ENCODE assay signal across 11 cellular contexts in the genomic region with DNA sequence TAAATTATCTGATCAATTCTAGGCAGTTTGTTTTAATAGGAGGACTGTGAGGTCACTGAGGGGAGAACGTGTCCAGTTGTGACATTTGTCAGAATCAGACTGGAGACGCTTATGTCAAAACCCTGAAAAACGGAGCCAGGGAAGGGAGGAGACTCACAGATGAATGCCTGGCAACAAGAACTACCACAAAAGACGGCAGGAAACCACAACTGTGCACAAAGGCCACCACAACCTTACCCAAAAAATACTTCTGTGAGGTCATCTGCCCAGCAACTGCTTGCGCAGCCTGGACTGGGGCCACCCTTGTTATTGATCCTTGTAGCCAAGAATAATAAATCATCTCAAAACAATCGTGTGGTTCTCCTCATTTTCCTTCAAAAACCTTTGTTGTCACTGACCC.
DNase-seq lines count a peak whose midpoint lies in the region; ATAC-seq lines count a peak whose summit lies in the region.
"Had no signal": no experiment of that assay in that cellular context is flagged by ENCODE, and none has a peak within 500 bp of the region (broad histone marks: within the 10 kb centered on the region; RNA-seq: fewer than 3 reads in every experiment).

No MANE protein-coding gene starts in this region.

- peak; percentile 37 for DNase-seq in SKM-1 treated with dmso at 0.1 percent for 144 hours (lab: John Stamatoyannopoulos, UW; ENCODE audit: unreplicated experiment)
- no peak for DNase-seq in SKM-1 (lab: John Stamatoyannopoulos, UW; ENCODE audit: unreplicated experiment)
- peak; percentile 9 for DNase-seq in MG63
- peak; percentile 45 for DNase-seq in stimulated activated naive CD8-positive, alpha-beta T cell treated with anti-CD3 and anti-CD28 coated beads, Interleukin-15, Interleukin-2, amounts not matched to agents 100 U/mL and 50 U/mL, for 24 hours
- DNase-seq in NCI-H1694 treated with DMSO at 0.1 percent for 48 hours (lab: John Stamatoyannopoulos, UW): no peak
- DNase-seq in NCI-H146 treated with DMSO at 0.1 percent for 48 hours (lab: John Stamatoyannopoulos, UW; ENCODE audit: unreplicated experiment): no peak
- no peak for DNase-seq in D341Med (ENCODE audit: low spot score)

- H3K27me3 Mint-ChIP-seq in activated naive CD8-positive, alpha-beta T cell: peaks cover 36% of the 10 kb centered on the region

- no peaks in the 10 kb centered on the region for H3K36me3 ChIP-seq in MG63

- H3K27ac Mint-ChIP-seq in activated naive CD8-positive, alpha-beta T cell: no peak overlapping the region
- H3K27ac Mint-ChIP-seq: dendritic cell treated with granulocyte-macrophage colony-stimulating factor and Interleukin-4, amounts not matched to agents 40 ng/mL and 50 ng/mL, for 4 days had no signal

- H3K9me3 ChIP-seq in MG63: no peaks in the 10 kb centered on the region
- H3K9me3 ChIP-seq: A549 had no signal

- peaks cover 25% of the 10 kb centered on the region for H3K4me1 Mint-ChIP-seq in activated naive CD8-positive, alpha-beta T cell (ENCODE audit: low read depth)

- no peaks in the 10 kb centered on the region for H3K36me3 Mint-ChIP-seq in activated naive CD8-positive, alpha-beta T cell

- H3K9me3 Mint-ChIP-seq in activated naive CD8-positive, alpha-beta T cell (ENCODE audit: low read depth): no peaks in the 10 kb centered on the region
- H3K9me3 Mint-ChIP-seq: dendritic cell treated with granulocyte-macrophage colony-stimulating factor and Interleukin-4, amounts not matched to agents 40 ng/mL and 50 ng/mL, for 4 days had no signal

- ATAC-seq in stimulated activated naive CD8-positive, alpha-beta T cell treated with anti-CD3 and anti-CD28 coated beads, Interleukin-15, Interleukin-2, amounts not matched to agents 100 U/mL and 50 U/mL, for 24 hours: peak; percentile 70
- ATAC-seq: A549, HCT116 had no signal

- no peak overlapping the region for H3K4me3 ChIP-seq in MG63
- H3K4me3 ChIP-seq: A549 had no signal

- H3K27me3 ChIP-seq in MG63: no peaks in the 10 kb centered on the region; the same call in 1 of the 2 replicates

- H3K4me3 Mint-ChIP-seq in activated naive CD8-positive, alpha-beta T cell: peak overlapping the region; percentile 61
- H3K4me3 Mint-ChIP-seq: dendritic cell treated with granulocyte-macrophage colony-stimulating factor and Interleukin-4, amounts not matched to agents 40 ng/mL and 50 ng/mL, for 4 days had no signal

Comparison
In these comparisons a context has a peak if more than half of its experiments do, and no peak if none do; other contexts are left out.
1. DNase-seq: peak in SKM-1 treated with dmso at 0.1 percent for 144 hours (single experiment), MG63 (single experiment) and stimulated activated naive CD8-positive, alpha-beta T cell treated with anti-CD3 and anti-CD28 coated beads, Interleukin-15, Interleukin-2, amounts not matched to agents 100 U/mL and 50 U/mL, for 24 hours (single experiment); none in SKM-1 (single experiment), NCI-H1694 treated with DMSO at 0.1 percent for 48 hours (single experiment), NCI-H146 treated with DMSO at 0.1 percent for 48 hours (single experiment) and D341Med (single experiment).